Comparison of ENCODE assay signal across 13 cellular contexts in genomic region chr2:69934614-69934908, GRCh38. TPM values are rescaled to one million over a fixed set of nuclear protein-coding genes. Genes with fewer than 3 reads are reported as not detected.
DNase-seq lines count a peak whose midpoint lies in the region; ATAC-seq, FAIRE-seq and TF ChIP-seq lines count a peak whose summit lies in the region.
"Had no signal": no experiment of that assay in that cellular context is flagged by ENCODE, and none has a peak within 500 bp of the region (broad histone marks: within the 10 kb centered on the region; RNA-seq: fewer than 3 reads in every experiment).

No MANE protein-coding gene starts in this region.

- no peak for TF ChIP-seq RAD21 in A549 (conservative IDR thresholded peaks at IDR 0.05 in 1 of 2, IDR thresholded peaks at IDR 0.05 in 1 of 2)

- H2AFZ ChIP-seq in GM23338, result no peak overlapping the region
- no peak overlapping the region for H2AFZ ChIP-seq in astrocyte (ENCODE audit: low read depth, low read length)

- H3K79me2 ChIP-seq in GM23338 (replicated peaks; ENCODE audit: insufficient read depth) (no peaks in the 10 kb centered on the region), astrocyte (ENCODE audit: insufficient read depth, low read length) (peaks cover 7% of the 10 kb centered on the region)

- peaks cover 24% of the 10 kb centered on the region for H3K4me1 Mint-ChIP-seq in GM23338
- H3K4me1 Mint-ChIP-seq in astrocyte (ENCODE audit: low read depth, unreplicated experiment), result peaks cover 48% of the 10 kb centered on the region

- peaks cover 6% of the 10 kb centered on the region for H3K36me3 Mint-ChIP-seq in GM23338 (ENCODE audit: low read depth)
- peaks cover 31% of the 10 kb centered on the region for H3K36me3 Mint-ChIP-seq in astrocyte (ENCODE audit: low read depth, unreplicated experiment)

- H3K4me3 Mint-ChIP-seq in GM23338 (no peak overlapping the region; the same call in 2 of the 3 replicates), astrocyte (ENCODE audit: unreplicated experiment) (peak overlapping the region; percentile 63)

- FAIRE-seq in A549 (lab: Jason Lieb, UNC) (no peak), astrocyte (lab: Jason Lieb, UNC) (peak; percentile 71), frontal cortex (lab: Jason Lieb, UNC) (no peak)

- TF ChIP-seq CTCF in A549 (IDR thresholded peaks at IDR 0.05), result no peak
- TF ChIP-seq CTCF in GM23338 (conservative IDR thresholded peaks at IDR 0.05; ENCODE audit: low read depth in 2 of 2), result no peak
- no peak for TF ChIP-seq CTCF in astrocyte (IDR thresholded peaks at IDR 0.05; ENCODE audit: insufficient read depth, low read depth, low read length)
- no peak for TF ChIP-seq CTCF in RWPE1 (conservative IDR thresholded peaks at IDR 0.05; ENCODE audit: low read depth)

- DNase-seq in A549 (ENCODE audit: low read depth in 1 of 2, low spot score in 1 of 2) (no peak), GM23338 (ENCODE audit: low spot score) (no peak), astrocyte (ENCODE audit: low read depth) (no peak), A172 (ENCODE audit: low spot score) (no peak), frontal cortex (ENCODE audit: low spot score in 2 of 2) (no peak), RWPE1 (ENCODE audit: low spot score) (no peak)
- DNase-seq: activated CD4-positive, CD25-positive, alpha-beta regulatory T cell treated with anti-CD3 and anti-CD28 coated beads, Interleukin-2, amount 50 U/mL, for 72 hours; effector memory CD4-positive, alpha-beta T cell; H7; NCI-H1105; ovary had no signal

- no peak for TF ChIP-seq POLR2A in A549 (IDR thresholded peaks at IDR 0.05; ENCODE audit: low read length)

- no peak; a peak in 1 of 6 replicates for ATAC-seq in A549
- no peak for ATAC-seq in GM23338
- no peak for ATAC-seq in GM19324 (IDR thresholded peaks at IDR 0.05; ENCODE audit: low FRiP score, unreplicated experiment)

- no peaks in the 10 kb centered on the region for H3K9me2 ChIP-seq in GM23338 (ENCODE audit: insufficient read depth)

- H3K9ac ChIP-seq in astrocyte (ENCODE audit: low read length), result peak overlapping the region; percentile 78

- no peaks in the 10 kb centered on the region for H4K20me1 ChIP-seq in GM23338 (replicated peaks; ENCODE audit: insufficient read depth)
- H4K20me1 ChIP-seq in astrocyte (ENCODE audit: insufficient read depth, low read length), result no peaks in the 10 kb centered on the region

- H3K9me3 Mint-ChIP-seq in GM23338 (no peaks in the 10 kb centered on the region), astrocyte (ENCODE audit: unreplicated experiment) (peaks cover 2% of the 10 kb centered on the region)

- H3K27me3 ChIP-seq in GM23338 (ENCODE audit: insufficient read depth) (no peaks in the 10 kb centered on the region), astrocyte (ENCODE audit: insufficient read depth, low read length) (no peaks in the 10 kb centered on the region)
- H3K27me3 ChIP-seq: ovary had no signal

- no peak for TF ChIP-seq EP300 in A549 (IDR thresholded peaks at IDR 0.05)

- H3K4me2 ChIP-seq in A549, result peak overlapping the region; percentile 68
- no peak overlapping the region for H3K4me2 ChIP-seq in GM23338
- peak overlapping the region; percentile 82 for H3K4me2 ChIP-seq in astrocyte (ENCODE audit: low read length)

- H3K27ac ChIP-seq in A549 (peak overlapping the region; percentile 72 to 81), GM23338 (ENCODE audit: low read depth) (no peak overlapping the region), astrocyte (ENCODE audit: low read depth, low read length) (peak overlapping the region; percentile 88), mesodermal cell (ENCODE audit: low read depth, low read length, severe bottlenecking) (peak overlapping the region; percentile 63), RWPE1 (no peak overlapping the region)
- H3K27ac ChIP-seq: ovary had no signal

- peak overlapping the region; percentile 53 for H3K27ac Mint-ChIP-seq in GM23338
- peak overlapping the region; percentile 97 for H3K27ac Mint-ChIP-seq in astrocyte (ENCODE audit: unreplicated experiment)

- no peaks in the 10 kb centered on the region for H3F3A ChIP-seq in GM23338 (replicated peaks; ENCODE audit: low read depth)

- POLR2A ChIA-PET in A549 (lab: Yijun Ruan, JAX) (interaction anchor here (0.9 to 2.5 kb wide), 3 partner anchors 14 to 256 kb away, joined by 3 to 26 read pairs (median 6); partner anchors contain the start of genes C2orf42 and MXD1), RWPE1 (lab: Yijun Ruan, JAX; ENCODE audit: low non-redundant PET) (interaction anchor here (1.1 kb wide), 1 partner anchor 11 kb away, joined by 3 read pairs; no protein-coding TSS in a partner anchor)

- H3K36me3 ChIP-seq in GM23338 (ENCODE audit: insufficient read depth) (no peaks in the 10 kb centered on the region), astrocyte (ENCODE audit: insufficient read depth, low read length) (peaks cover 24% of the 10 kb centered on the region), mesodermal cell (ENCODE audit: control insufficient read depth, insufficient read depth, low read length) (peaks cover 44% of the 10 kb centered on the region)
- H3K36me3 ChIP-seq: ovary had no signal

- H3K4me1 ChIP-seq in A549 (peaks cover 23% of the 10 kb centered on the region; the same call in 2 of the 3 replicates), GM23338 (ENCODE audit: insufficient read depth) (peaks cover 4% of the 10 kb centered on the region; the same call in 1 of the 2 replicates), astrocyte (ENCODE audit: insufficient read depth, low read length) (peaks cover 26% of the 10 kb centered on the region), mesodermal cell (ENCODE audit: control insufficient read depth, insufficient read depth, low read length, poor library complexity, severe bottlenecking) (peaks cover 25% of the 10 kb centered on the region)

- 33% methylated on average over 1 of the region's 1 CpG for WGBS in A549 (ENCODE audit: missing lambda C conversion rate)
- no CpG with 5 or more reads among the region's 1 CpG for WGBS in mesodermal cell (ENCODE audit: insufficient coverage in 2 of 2), 2 experiments

- H3K27me3 Mint-ChIP-seq in GM23338 (ENCODE audit: insufficient read depth, low read depth, poor library complexity) (peaks cover 6% of the 10 kb centered on the region), astrocyte (ENCODE audit: low read depth, unreplicated experiment) (no peaks in the 10 kb centered on the region)

- H3K4me3 ChIP-seq in A549 (no peak overlapping the region), GM23338 (no peak overlapping the region), astrocyte (ENCODE audit: insufficient read depth, low read depth, low read length) (peak overlapping the region; percentile 17), mesodermal cell (ENCODE audit: extremely low read depth, insufficient read depth, low read length, poor library complexity, severe bottlenecking) (no peak overlapping the region)
- H3K4me3 ChIP-seq: ovary had no signal

- CTCF ChIA-PET in A549 (lab: Yijun Ruan, JAX) (interaction anchor here (0.7 to 4.0 kb wide), 6 partner anchors 10 to 137 kb away, joined by 3 to 22 read pairs (median 4); no protein-coding TSS in a partner anchor), RWPE1 (lab: Yijun Ruan, JAX) (interaction anchor here (0.5 kb wide), 1 partner anchor 114 kb away, joined by 4 read pairs; no protein-coding TSS in a partner anchor)

- H3K9me3 ChIP-seq in A549 (no peaks in the 10 kb centered on the region), astrocyte (ENCODE audit: insufficient read depth, low read depth, low read length) (no peaks in the 10 kb centered on the region), mesodermal cell (ENCODE audit: control insufficient read depth, low read length) (no peaks in the 10 kb centered on the region)
- H3K9me3 ChIP-seq: ovary had no signal

TF ChIP-seq in A549, 52 proteins besides CTCF, POLR2A, EP300 and RAD21 (continues in another document):
- no peak for TF ChIP-seq ZFP36 (IDR thresholded peaks at IDR 0.05; ENCODE audit: borderline replicate concordance, partially characterized antibody)

TF ChIP-seq in GM23338, 12 proteins besides CTCF, POLR2A, EP300 and RAD21 (continues in another document):
- TF ChIP-seq ZNF331 (CRISPR knock-in tag; IDR thresholded peaks at IDR 0.05; ENCODE audit: low read depth), result no peak

RNA-seq across cellular contexts. Expression of gene MXD1, which starts 19.7 kb away (rescaled TPM):
- 7.4 and 8.3 TPM in 2 replicates for polyA plus RNA-seq in A549 (2011; rRNA removed)
- 1.8 and 1.9 TPM in 2 replicates for polyA plus RNA-seq in A549 (2012; cell fraction: cytosol; rRNA removed)
- 2.6 and 4.1 TPM in 2 replicates for polyA plus RNA-seq in A549 (2012; cell fraction: nucleus; rRNA removed)
- 2.0 to 2.5 TPM (median 2.0 TPM) in 3 replicates for polyA plus RNA-seq in A549 (2017; fragmentation: RNase III; extraction: RNeasy Plus Mini Kit Qiagen cat#74134 plus additional on column Dnase treatment)
- 4.3 TPM in 2 replicates for polyA minus RNA-seq in A549 (2011; rRNA and poly(A)+ RNA removed)
- 1.5 and 1.8 TPM in 2 replicates for total RNA-seq in GM23338 (2014; rRNA removed; shearing (Covaris generic))
- 3.6 and 3.9 TPM in 2 replicates for polyA plus RNA-seq in GM23338 (2016; fragmentation: Nextera tagmentation; extraction: Ambion mirVana)
- total RNA-seq in astrocyte, result 26.2 and 29.2 TPM in 2 replicates
- polyA plus RNA-seq in mesodermal cell (2013, experiment 1 of 2), result 4.9 TPM
- 4.9 TPM for polyA plus RNA-seq in mesodermal cell (2013, experiment 2 of 2)
- 2.2 TPM in 2 replicates for total RNA-seq in A172 (2014; rRNA removed; shearing (Covaris generic))
- total RNA-seq in frontal cortex, result 12.2 TPM

RNA-seq across cellular contexts. Expression of gene ASPRV1, which starts 26.9 kb away (rescaled TPM):
- polyA plus RNA-seq in A549 (2011; rRNA removed) (0.36 and 0.57 TPM in 2 replicates), A549 (2017; fragmentation: RNase III; extraction: RNeasy Plus Mini Kit Qiagen cat#74134 plus additional on column Dnase treatment) (0.30 to 0.36 TPM (median 0.31 TPM) in 3 replicates), GM23338 (2016; fragmentation: Nextera tagmentation; extraction: Ambion mirVana) (0.54 and 0.60 TPM in 2 replicates)
- 0.22 and 0.27 TPM in 2 replicates for polyA plus RNA-seq in A549 (2012; cell fraction: cytosol; rRNA removed)
- polyA plus RNA-seq in A549 (2012; cell fraction: nucleus; rRNA removed), result 0.43 and 0.48 TPM in 2 replicates
- 0.21 and 0.63 TPM in 2 replicates for polyA minus RNA-seq in A549 (2011; rRNA and poly(A)+ RNA removed)
- total RNA-seq in GM23338 (2014; rRNA removed; shearing (Covaris generic)), result 0.82 and 1.4 TPM in 2 replicates
- total RNA-seq in astrocyte (0.23 and 0.26 TPM in 2 replicates), frontal cortex (2.0 TPM)
- 0.85 TPM for polyA plus RNA-seq in mesodermal cell (2013, experiment 1 of 2)
- polyA plus RNA-seq in mesodermal cell (2013, experiment 2 of 2), result 0.51 TPM
- total RNA-seq in A172 (2014; rRNA removed; shearing (Covaris generic)), result 0.10 TPM in 1 of 2 replicates, not detected in the other

RNA-seq across cellular contexts. Expression of gene SNRNP27, which starts 40.8 kb away (rescaled TPM):
- 53.0 and 115 TPM in 2 replicates for polyA plus RNA-seq in A549 (2011; rRNA removed)
- polyA plus RNA-seq in A549 (2012; cell fraction: cytosol; rRNA removed), result 26.5 and 43.2 TPM in 2 replicates
- polyA plus RNA-seq in A549 (2012; cell fraction: nucleus; rRNA removed), result 10.7 and 11.1 TPM in 2 replicates
- polyA plus RNA-seq in A549 (2017; fragmentation: RNase III; extraction: RNeasy Plus Mini Kit Qiagen cat#74134 plus additional on column Dnase treatment), result 90.8 to 97.5 TPM (median 92.1 TPM) in 3 replicates
- 9.0 and 10.0 TPM in 2 replicates for polyA minus RNA-seq in A549 (2011; rRNA and poly(A)+ RNA removed)
- 54.3 and 65.2 TPM in 2 replicates for total RNA-seq in GM23338 (2014; rRNA removed; shearing (Covaris generic))
- polyA plus RNA-seq in GM23338 (2016; fragmentation: Nextera tagmentation; extraction: Ambion mirVana), result 133 and 135 TPM in 2 replicates
- total RNA-seq in astrocyte, result 67.7 and 69.3 TPM in 2 replicates
- 48.3 TPM for polyA plus RNA-seq in mesodermal cell (2013, experiment 1 of 2)
- 52.9 TPM for polyA plus RNA-seq in mesodermal cell (2013, experiment 2 of 2)
- total RNA-seq in A172 (2014; rRNA removed; shearing (Covaris generic)), result 92.3 and 168 TPM in 2 replicates
- 45.7 TPM for total RNA-seq in frontal cortex

Comparison
In these comparisons a context has a peak if more than half of its experiments do, and no peak if none do; other contexts are left out.
1. H3K27ac ChIP-seq: peak in A549 (2 of 2), astrocyte (single experiment) and mesodermal cell (single experiment); none in GM23338 (single experiment) and RWPE1 (single experiment).